1 cellular context compared by ENCODE assay signal in genomic region chr6:26553264-26553738, GRCh38.
A peak's percentile ranks its signal among the peaks of the same experiment; 100 is the strongest.
TF ChIP-seq lines count a peak whose summit lies in the region.

No MANE protein-coding gene starts in this region.

TF ChIP-seq in HepG2, 621 proteins besides CTCF, POLR2A, EP300 and RAD21 (continued from another document and continues in another):
- TF ChIP-seq ZBTB34 (CRISPR knock-in tag; IDR thresholded peaks at IDR 0.05) (peak; percentile 48; the same call in 1 of the 2 replicates), ZNF224 (CRISPR knock-in tag; IDR thresholded peaks at IDR 0.05) (0 out of 2 replicates have a peak, but pooled peaks have one; percentile 65), ZBTB7B (CRISPR knock-in tag; IDR thresholded peaks at IDR 0.05) (0 out of 2 replicates have a peak, but pooled peaks have one; percentile 27), ZNF670 (CRISPR knock-in tag; IDR thresholded peaks at IDR 0.05; ENCODE audit: borderline replicate concordance) (peak; percentile 59; the same call in 1 of the 2 replicates), ZNF557 (CRISPR knock-in tag; IDR thresholded peaks at IDR 0.05) (no peak), ZFP1 (CRISPR knock-in tag; IDR thresholded peaks at IDR 0.05) (no peak; the same call in 1 of the 2 replicates), YY1 (IDR thresholded peaks at IDR 0.05; ENCODE audit: insufficient read depth, insufficient replicate concordance, low read depth, low read length) (peak; percentile 49), ZNF709 (CRISPR knock-in tag; IDR thresholded peaks at IDR 0.05) (no peak), RNF2 (conservative IDR thresholded peaks at IDR 0.05; ENCODE audit: low read depth) (no peak), REXO4 (CRISPR knock-in tag; IDR thresholded peaks at IDR 0.05; ENCODE audit: borderline replicate concordance) (no peak), ZNF329 (CRISPR knock-in tag; IDR thresholded peaks at IDR 0.05; ENCODE audit: low read depth) (0 out of 2 replicates have a peak, but pooled peaks have one; percentile 54), NR2F2 (IDR thresholded peaks at IDR 0.05; ENCODE audit: borderline replicate concordance, low read depth) (peak; percentile 27), PHF5A (CRISPR knock-in tag; IDR thresholded peaks at IDR 0.05; ENCODE audit: low read depth, unreplicated experiment) (peak; percentile 41), ZNF543 (CRISPR knock-in tag; IDR thresholded peaks at IDR 0.05) (0 out of 2 replicates have a peak, but pooled peaks have one; percentile 47), SCMH1 (CRISPR knock-in tag; IDR thresholded peaks at IDR 0.05; ENCODE audit: borderline replicate concordance) (no peak), ZNF782 (CRISPR knock-in tag; IDR thresholded peaks at IDR 0.05; ENCODE audit: borderline replicate concordance) (peak; percentile 38; the same call in 1 of the 2 replicates), ZSCAN31 (CRISPR knock-in tag; IDR thresholded peaks at IDR 0.05; ENCODE audit: low read depth) (no peak), ESRRA (CRISPR knock-in tag; IDR thresholded peaks at IDR 0.05; ENCODE audit: low read depth) (peak; percentile 14; the same call in 1 of the 2 replicates), ZNF7 (CRISPR knock-in tag; IDR thresholded peaks at IDR 0.05) (peak; percentile 9; the same call in 1 of the 2 replicates), PRDM10 (CRISPR knock-in tag; IDR thresholded peaks at IDR 0.05; ENCODE audit: low read depth) (0 out of 2 replicates have a peak, but pooled peaks have one; percentile 15), TAF1 (CRISPR knock-in tag; IDR thresholded peaks at IDR 0.05) (no peak), MYPOP (CRISPR knock-in tag; IDR thresholded peaks at IDR 0.05) (peak; percentile 79; the same call in 1 of the 2 replicates), ZNF225 (CRISPR knock-in tag; IDR thresholded peaks at IDR 0.05) (no peak), BCL6 (CRISPR knock-in tag; IDR thresholded peaks at IDR 0.05) (peak; percentile 18; the same call in 1 of the 2 replicates), RBM22 (optimal IDR thresholded peaks at IDR 0.05; ENCODE audit: low read length) (peak; percentile 87), HMGXB3 (CRISPR knock-in tag; IDR thresholded peaks at IDR 0.05; ENCODE audit: borderline replicate concordance) (0 out of 2 replicates have a peak, but pooled peaks have one; percentile 47), SRSF1 (optimal IDR thresholded peaks at IDR 0.05; ENCODE audit: low read depth, low read length) (no peak), MAF1 (CRISPR knock-in tag; IDR thresholded peaks at IDR 0.05; ENCODE audit: borderline replicate concordance) (peak; percentile 97; the same call in 1 of the 2 replicates), ZNF430 (CRISPR knock-in tag; IDR thresholded peaks at IDR 0.05) (peak; percentile 37; the same call in 1 of the 2 replicates), ZNF121 (CRISPR knock-in tag; IDR thresholded peaks at IDR 0.05) (0 out of 2 replicates have a peak, but pooled peaks have one; percentile 10), ZBED4 (CRISPR knock-in tag; IDR thresholded peaks at IDR 0.05; ENCODE audit: borderline replicate concordance) (0 out of 2 replicates have a peak, but pooled peaks have one; percentile 67), ZNF446 (CRISPR knock-in tag; IDR thresholded peaks at IDR 0.05) (no peak), GFI1 (CRISPR knock-in tag; IDR thresholded peaks at IDR 0.05; ENCODE audit: borderline replicate concordance) (peak; percentile 40; the same call in 1 of the 2 replicates), CHD4 (IDR thresholded peaks at IDR 0.05; ENCODE audit: borderline replicate concordance, low read length) (0 out of 2 replicates have a peak, but pooled peaks have one; percentile 5), ZNF20 (CRISPR knock-in tag; IDR thresholded peaks at IDR 0.05) (no peak), ATF3 (CRISPR knock-in tag; IDR thresholded peaks at IDR 0.05) (0 out of 2 replicates have a peak, but pooled peaks have one; percentile 16), HNF1B (CRISPR knock-in tag; IDR thresholded peaks at IDR 0.05) (peak; percentile 31; the same call in 1 of the 2 replicates), FUBP1 (CRISPR knock-in tag; IDR thresholded peaks at IDR 0.05; ENCODE audit: borderline replicate concordance) (no peak), ZNF629 (CRISPR knock-in tag; conservative IDR thresholded peaks at IDR 0.05) (peak; percentile 55), ZNF598 (CRISPR knock-in tag; IDR thresholded peaks at IDR 0.05; ENCODE audit: borderline replicate concordance) (no peak), ZNF556 (CRISPR knock-in tag; IDR thresholded peaks at IDR 0.05; ENCODE audit: borderline replicate concordance) (no peak)
